In genomic region chr14:88044129-88044727, GRCh38 we compare ENCODE assay signal across 20 cellular contexts. TPM values are rescaled to one million over a fixed set of nuclear protein-coding genes. Genes with fewer than 3 reads are reported as not detected.
DNase-seq lines count a peak whose midpoint lies in the region; ATAC-seq and TF ChIP-seq lines count a peak whose summit lies in the region.
"Had no signal": no experiment of that assay in that cellular context is flagged by ENCODE, and none has a peak within 500 bp of the region (broad histone marks: within the 10 kb centered on the region; RNA-seq: fewer than 3 reads in every experiment).

No MANE protein-coding gene starts in this region.

- H3K27me3 Mint-ChIP-seq in progenitor cell of endocrine pancreas, result no peaks in the 10 kb centered on the region
- H3K27me3 Mint-ChIP-seq in CD8-positive, alpha-beta memory T cell, result no peaks in the 10 kb centered on the region
- H3K27me3 Mint-ChIP-seq: activated naive CD4-positive, alpha-beta T cell treated with anti-CD3 and anti-CD28 coated beads, Interleukin-2, amount 50 U/mL, for 24 hours; activated T-cell treated with anti-CD3 and anti-CD28 coated beads, Interleukin-2, amount 50 U/mL, for 24 hours had no signal

- ATAC-seq in GM19351 (IDR thresholded peaks at IDR 0.05; ENCODE audit: unreplicated experiment) (peak; percentile 3), HG02763 (IDR thresholded peaks at IDR 0.05; ENCODE audit: unreplicated experiment) (no peak)

- H3K27me3 ChIP-seq in CD8-positive, alpha-beta memory T cell (ENCODE audit: insufficient read depth, low read length, poor library complexity, severe bottlenecking), result no peaks in the 10 kb centered on the region

- no peak overlapping the region for H3K4me3 Mint-ChIP-seq in progenitor cell of endocrine pancreas (ENCODE audit: low read depth)
- H3K4me3 Mint-ChIP-seq in CD8-positive, alpha-beta memory T cell, result no peak overlapping the region
- H3K4me3 Mint-ChIP-seq: activated naive CD4-positive, alpha-beta T cell treated with anti-CD3 and anti-CD28 coated beads, Interleukin-2, amount 50 U/mL, for 24 hours; T-helper 2 cell treated with Interferon-gamma antibody and Interleukin-4, amounts not matched to agents 5 μg/mL and 100 μg/mL, for 36 hours had no signal

- H3K4me1 Mint-ChIP-seq in progenitor cell of endocrine pancreas (ENCODE audit: low read depth), result peaks cover 17% of the 10 kb centered on the region
- peaks cover 5 to 12% (median 5%) of the 10 kb centered on the region in 3 donors for H3K4me1 Mint-ChIP-seq in CD8-positive, alpha-beta memory T cell
- H3K4me1 Mint-ChIP-seq: activated naive CD4-positive, alpha-beta T cell treated with anti-CD3 and anti-CD28 coated beads, Interleukin-2, amount 50 U/mL, for 24 hours had no signal

- POLR2A ChIA-PET in CD8-positive, alpha-beta memory T cell (lab: Charles Lee), result no interaction called here

- H3K36me3 ChIP-seq in CD8-positive, alpha-beta memory T cell (ENCODE audit: insufficient read depth, low read length), result no peaks in the 10 kb centered on the region
- H3K36me3 ChIP-seq: esophagus squamous epithelium had no signal

- peak overlapping the region; percentile 27 for H3K27ac Mint-ChIP-seq in progenitor cell of endocrine pancreas
- peak overlapping the region in 2 of 8 donors; percentile 72 to 79 for H3K27ac Mint-ChIP-seq in CD8-positive, alpha-beta memory T cell
- H3K27ac Mint-ChIP-seq: activated naive CD4-positive, alpha-beta T cell treated with anti-CD3 and anti-CD28 coated beads, Interleukin-2, amount 50 U/mL, for 24 hours had no signal

- no peak overlapping the region for H3K27ac ChIP-seq in CD8-positive, alpha-beta memory T cell (ENCODE audit: low read depth, low read length)
- H3K27ac ChIP-seq: KMS-11 had no signal

- DNase-seq in NCI-H1930 (lab: John Stamatoyannopoulos, UW), result peak; percentile 52 to 66
- DNase-seq in epithelial cell of esophagus (ENCODE audit: low read depth), result peak; percentile 4
- no peak for DNase-seq in progenitor cell of endocrine pancreas (ENCODE audit: low spot score, unreplicated experiment)
- no peak for DNase-seq in T-helper 2 cell
- no peak for DNase-seq in CD8-positive, alpha-beta memory T cell
- DNase-seq: activated T-cell treated with anti-CD3 and anti-CD28 coated beads, Interleukin-2, amount 50 U/mL, for 24 hours; effector memory CD4-positive, alpha-beta T cell; EL; esophagus squamous epithelium; left cardiac atrium; NCI-H187 treated with DMSO at 0.1 percent for 48 hours; NCI-H345; NK-92 treated with Interleukin-12 subunit alpha and Interleukin-12 subunit beta, amount 100 ng/mL, for 24 hours; stimulated activated CD4-positive, alpha-beta T cell treated with anti-CD3 and anti-CD28 coated beads, Interleukin-4, amount 100 ng/mL, for 24 hours had no signal

- peaks cover 2% of the 10 kb centered on the region for H3K4me1 ChIP-seq in CD8-positive, alpha-beta memory T cell (ENCODE audit: insufficient read depth, low read length)
- H3K4me1 ChIP-seq: esophagus squamous epithelium had no signal

- H3K9me3 Mint-ChIP-seq in progenitor cell of endocrine pancreas (ENCODE audit: low read depth), result no peaks in the 10 kb centered on the region
- no peaks in the 10 kb centered on the region for H3K9me3 Mint-ChIP-seq in CD8-positive, alpha-beta memory T cell
- H3K9me3 Mint-ChIP-seq: activated naive CD4-positive, alpha-beta T cell treated with anti-CD3 and anti-CD28 coated beads, Interleukin-2, amount 50 U/mL, for 24 hours; activated T-cell treated with anti-CD3 and anti-CD28 coated beads, Interleukin-2, amount 50 U/mL, for 24 hours had no signal

- H3K4me3 ChIP-seq in epithelial cell of esophagus (ENCODE audit: low read length), result no peak overlapping the region
- H3K4me3 ChIP-seq in CD8-positive, alpha-beta memory T cell (ENCODE audit: low read length), result no peak overlapping the region
- H3K4me3 ChIP-seq: esophagus squamous epithelium had no signal

- H3K36me3 Mint-ChIP-seq in progenitor cell of endocrine pancreas (ENCODE audit: insufficient read depth), result no peaks in the 10 kb centered on the region
- H3K36me3 Mint-ChIP-seq in CD8-positive, alpha-beta memory T cell, result peaks cover 0 to 14% (median 4%) of the 10 kb centered on the region in 3 donors
- H3K36me3 Mint-ChIP-seq: activated naive CD4-positive, alpha-beta T cell treated with anti-CD3 and anti-CD28 coated beads, Interleukin-2, amount 50 U/mL, for 24 hours had no signal

- no peak for TF ChIP-seq CTCF in epithelial cell of esophagus (IDR thresholded peaks at IDR 0.05; ENCODE audit: insufficient read depth, low read depth, low read length, missing control alignments)
- no peak for TF ChIP-seq CTCF in progenitor cell of endocrine pancreas (IDR thresholded peaks at IDR 0.05; ENCODE audit: unreplicated experiment)

- CTCF ChIA-PET in CD8-positive, alpha-beta memory T cell (lab: Charles Lee), result no interaction called here

- H3K9me3 ChIP-seq in CD8-positive, alpha-beta memory T cell (ENCODE audit: low read length), result no peaks in the 10 kb centered on the region
- H3K9me3 ChIP-seq: esophagus squamous epithelium had no signal

RNA-seq across cellular contexts. Expression of gene GPR65, which starts 39.3 kb away (rescaled TPM):
- not detected in 2 replicates for total RNA-seq in progenitor cell of endocrine pancreas
- 10 to 100 TPM; 15.2 to 16.1 TPM for total RNA-seq in CD8-positive, alpha-beta memory T cell
- polyA plus RNA-seq in CD8-positive, alpha-beta memory T cell, result 40.4 TPM
- total RNA-seq: glomerular endothelial cell had no signal

RNA-seq across cellular contexts. Expression of gene GALC, which starts 51.2 kb away (rescaled TPM):
- total RNA-seq in progenitor cell of endocrine pancreas, result 43.0 and 44.0 TPM in 2 replicates
- 10 to 100 TPM; 12.4 to 13.0 TPM for total RNA-seq in CD8-positive, alpha-beta memory T cell
- 27.7 TPM for polyA plus RNA-seq in CD8-positive, alpha-beta memory T cell

Comparison
In these comparisons a context has a peak if more than half of its experiments do, and no peak if none do; other contexts are left out.
1. DNase-seq: peak in NCI-H1930 (2 of 2) and epithelial cell of esophagus (single experiment); none in progenitor cell of endocrine pancreas (single experiment), T-helper 2 cell (0 of 5) and CD8-positive, alpha-beta memory T cell (0 of 5).
2. RNA of gene GPR65, which starts 39.3 kb away (total RNA-seq): 15.2 to 16.1 TPM in CD8-positive, alpha-beta memory T cell; not detected in progenitor cell of endocrine pancreas; every median in the first group is over 10 times any median in the second.